ENCODE assay signal across 1 cellular context in genomic region chr6:104940881-104941693, GRCh38.
TF ChIP-seq lines count a peak whose summit lies in the region.

No MANE protein-coding gene starts in this region.

TF ChIP-seq in HepG2, 621 proteins besides CTCF, POLR2A, EP300 and RAD21 (continued from another document and continues in another):
- no peak; a peak in 1 of 4 replicates for TF ChIP-seq REST (IDR thresholded peaks at IDR 0.05; ENCODE audit: borderline replicate concordance in 1 of 2, low read depth in 1 of 2, low read length in 2 of 2)
- TF ChIP-seq NFYC (CRISPR knock-in tag; IDR thresholded peaks at IDR 0.05), result peak; percentile 30; the same call in 1 of the 2 replicates
- peak; percentile 79; the same call in 1 of the 2 replicates for TF ChIP-seq KMT2A (CRISPR knock-in tag; IDR thresholded peaks at IDR 0.05)
- TF ChIP-seq PRMT3 (CRISPR knock-in tag; IDR thresholded peaks at IDR 0.05; ENCODE audit: borderline replicate concordance, low read depth), result peak; percentile 69; the same call in 1 of the 2 replicates
- TF ChIP-seq PAX8 (CRISPR knock-in tag; IDR thresholded peaks at IDR 0.05; ENCODE audit: borderline replicate concordance), result peak; percentile 87; the same call in 1 of the 2 replicates
- peak; percentile 78 for TF ChIP-seq IRF9 (CRISPR knock-in tag; IDR thresholded peaks at IDR 0.05; ENCODE audit: borderline replicate concordance)
- TF ChIP-seq FOSL2 (CRISPR knock-in tag; IDR thresholded peaks at IDR 0.05), result 0 out of 2 replicates have a peak, but pooled peaks have one; percentile 10
- peak; percentile 47; the same call in 1 of the 2 replicates for TF ChIP-seq KAT8 (CRISPR knock-in tag; IDR thresholded peaks at IDR 0.05)
- no peak for TF ChIP-seq USF2 (IDR thresholded peaks at IDR 0.05; ENCODE audit: low read depth, low read length)
- 0 out of 2 replicates have a peak, but pooled peaks have one; percentile 38 for TF ChIP-seq USF2 (CRISPR knock-in tag; IDR thresholded peaks at IDR 0.05; ENCODE audit: borderline replicate concordance)
- peak; percentile 37; the same call in 1 of the 2 replicates for TF ChIP-seq ZBTB26 (CRISPR knock-in tag; IDR thresholded peaks at IDR 0.05; ENCODE audit: borderline replicate concordance)
- TF ChIP-seq RARA (CRISPR knock-in tag; IDR thresholded peaks at IDR 0.05), result peak; percentile 2; the same call in 1 of the 2 replicates
- TF ChIP-seq KLF9 (CRISPR knock-in tag; IDR thresholded peaks at IDR 0.05; ENCODE audit: low read depth), result 0 out of 2 replicates have a peak, but pooled peaks have one; percentile 21
- TF ChIP-seq NR3C1 (CRISPR knock-in tag; IDR thresholded peaks at IDR 0.05), result no peak
- TF ChIP-seq ZNF768 (CRISPR knock-in tag; IDR thresholded peaks at IDR 0.05), result peak; percentile 60; the same call in 1 of the 2 replicates
- no peak for TF ChIP-seq TOE1 (CRISPR knock-in tag; IDR thresholded peaks at IDR 0.05)
- TF ChIP-seq ZNF615 (CRISPR knock-in tag; IDR thresholded peaks at IDR 0.05; ENCODE audit: borderline replicate concordance), result peak; percentile 67; the same call in 1 of the 2 replicates
- peak; percentile 87 for TF ChIP-seq AHR (CRISPR knock-in tag; IDR thresholded peaks at IDR 0.05)
- no peak for TF ChIP-seq TFE3 (CRISPR knock-in tag; IDR thresholded peaks at IDR 0.05)
- 0 out of 2 replicates have a peak, but pooled peaks have one; percentile 50 for TF ChIP-seq POGK (CRISPR knock-in tag; conservative IDR thresholded peaks at IDR 0.05)
- peak; percentile 76 for TF ChIP-seq YEATS4 (CRISPR knock-in tag; IDR thresholded peaks at IDR 0.05; ENCODE audit: borderline replicate concordance)
- TF ChIP-seq RBM39 (IDR thresholded peaks at IDR 0.05; ENCODE audit: low read depth, low read length, poor library complexity, severe bottlenecking), result peak; percentile 30
- peak; percentile 86; the same call in 1 of the 2 replicates for TF ChIP-seq ZNF703 (CRISPR knock-in tag; IDR thresholded peaks at IDR 0.05; ENCODE audit: borderline replicate concordance)
- peak; percentile 60; the same call in 1 of the 2 replicates for TF ChIP-seq PBX3 (CRISPR knock-in tag; IDR thresholded peaks at IDR 0.05; ENCODE audit: borderline replicate concordance)
- TF ChIP-seq ZNF883 (CRISPR knock-in tag; IDR thresholded peaks at IDR 0.05; ENCODE audit: not compliant biosample characterization), result peak; percentile 71
- TF ChIP-seq ZKSCAN8 (CRISPR knock-in tag; IDR thresholded peaks at IDR 0.05; ENCODE audit: borderline replicate concordance), result no peak
- 0 out of 2 replicates have a peak, but pooled peaks have one; percentile 59 for TF ChIP-seq NFATC3 (CRISPR knock-in tag; IDR thresholded peaks at IDR 0.05)
- peak; percentile 64; the same call in 1 of the 2 replicates for TF ChIP-seq TOPORS (CRISPR knock-in tag; IDR thresholded peaks at IDR 0.05)
- no peak for TF ChIP-seq THYN1 (CRISPR knock-in tag; IDR thresholded peaks at IDR 0.05; ENCODE audit: borderline replicate concordance, low read depth)
- no peak for TF ChIP-seq MNT (IDR thresholded peaks at IDR 0.05)
- TF ChIP-seq NFE2L1 (CRISPR knock-in tag; IDR thresholded peaks at IDR 0.05; ENCODE audit: borderline replicate concordance), result 0 out of 2 replicates have a peak, but pooled peaks have one; percentile 63
- TF ChIP-seq EED (CRISPR knock-in tag; IDR thresholded peaks at IDR 0.05), result peak; percentile 88
- TF ChIP-seq ZNF816 (CRISPR knock-in tag; IDR thresholded peaks at IDR 0.05; ENCODE audit: borderline replicate concordance), result no peak
- TF ChIP-seq SIN3B (IDR thresholded peaks at IDR 0.05; ENCODE audit: low read length), result no peak
- no peak for TF ChIP-seq SETDB1 (CRISPR knock-in tag; IDR thresholded peaks at IDR 0.05; ENCODE audit: borderline replicate concordance)
- 0 out of 2 replicates have a peak, but pooled peaks have one; percentile 64 for TF ChIP-seq ZNF552 (CRISPR knock-in tag; IDR thresholded peaks at IDR 0.05; ENCODE audit: borderline replicate concordance)
- peak; percentile 62; the same call in 1 of the 2 replicates for TF ChIP-seq ZNF761 (CRISPR knock-in tag; conservative IDR thresholded peaks at IDR 0.05)
- TF ChIP-seq RXRB (CRISPR knock-in tag; IDR thresholded peaks at IDR 0.05; ENCODE audit: borderline replicate concordance), result peak; percentile 36; the same call in 1 of the 2 replicates
- TF ChIP-seq HOXA3 (CRISPR knock-in tag; IDR thresholded peaks at IDR 0.05), result peak; percentile 82
- peak; percentile 45 for TF ChIP-seq GABPA (IDR thresholded peaks at IDR 0.05; ENCODE audit: low read depth, low read length)
- TF ChIP-seq GABPA (CRISPR knock-in tag; IDR thresholded peaks at IDR 0.05; ENCODE audit: low read depth), result peak; percentile 53; the same call in 1 of the 2 replicates
- peak; percentile 93; the same call in 1 of the 2 replicates for TF ChIP-seq ZBTB10 (CRISPR knock-in tag; IDR thresholded peaks at IDR 0.05; ENCODE audit: borderline replicate concordance)
- peak; percentile 92 for TF ChIP-seq ZNF709 (CRISPR knock-in tag; IDR thresholded peaks at IDR 0.05)
- peak; percentile 83; the same call in 1 of the 2 replicates for TF ChIP-seq ZNF33B (CRISPR knock-in tag; IDR thresholded peaks at IDR 0.05)
- TF ChIP-seq GTF3A (CRISPR knock-in tag; conservative IDR thresholded peaks at IDR 0.05), result 0 out of 2 replicates have a peak, but pooled peaks have one; percentile 45
- TF ChIP-seq TCF7L2 (IDR thresholded peaks at IDR 0.05; ENCODE audit: low read depth, low read length), result no peak
- peak; percentile 12; the same call in 1 of the 2 replicates for TF ChIP-seq ZNF879 (CRISPR knock-in tag; IDR thresholded peaks at IDR 0.05)
